In genomic region chr10:29324220-29324831, GRCh38 we compare ENCODE assay signal across 33 cellular contexts. TPM values are rescaled to one million over a fixed set of nuclear protein-coding genes. Genes with fewer than 3 reads are reported as not detected.
A peak's percentile ranks its signal among the peaks of the same experiment; 100 is the strongest.
DNase-seq lines count a peak whose midpoint lies in the region; ATAC-seq, FAIRE-seq and TF ChIP-seq lines count a peak whose summit lies in the region.
"Had no signal": no experiment of that assay in that cellular context is flagged by ENCODE, and none has a peak within 500 bp of the region (broad histone marks: within the 10 kb centered on the region; RNA-seq: fewer than 3 reads in every experiment).

No MANE protein-coding gene starts in this region.

- TF ChIP-seq CTCF in osteoblast (IDR thresholded peaks at IDR 0.05; ENCODE audit: extremely low read depth, low read depth, low read length) (no peak), body of pancreas (IDR thresholded peaks at IDR 0.05) (no peak)

- peak in 1 of 2 donors; percentile 15 for ATAC-seq in right cardiac atrium
- ATAC-seq in body of pancreas = no peak
- ATAC-seq: activated naive CD8-positive, alpha-beta T cell treated with anti-CD3 and anti-CD28 coated beads, Interleukin-2, amount 50 U/mL, for 24 hours; T-cell had no signal

- no peak for TF ChIP-seq POLR2A in body of pancreas (IDR thresholded peaks at IDR 0.05)

- H3K4me2 ChIP-seq in osteoblast (ENCODE audit: insufficient read depth, low read length) = peak overlapping the region; percentile 44

- no peaks in the 10 kb centered on the region for H3K79me2 ChIP-seq in osteoblast (ENCODE audit: insufficient read depth, low read length)

- H3K36me3 ChIP-seq in osteoblast (ENCODE audit: insufficient read depth, low read length) (no peaks in the 10 kb centered on the region), body of pancreas (replicated peaks in 1 of 2; ENCODE audit: insufficient read depth in 1 of 2, low read depth in 2 of 2) (no peaks in the 10 kb centered on the region)
- H3K36me3 ChIP-seq: BLaER1 treated with 17β-estradiol and CSF1 and Interleukin-3, amounts not matched to agents 10 nM and 100 nM; esophagus squamous epithelium; neutrophil; prostate gland; transverse colon had no signal

- H3K4me1 Mint-ChIP-seq in activated CD4-positive, alpha-beta T cell treated with anti-CD3 and anti-CD28 coated beads, Interleukin-2, amount 10 ng/mL, durations not matched to agents 7 days and 5 days = no peaks in the 10 kb centered on the region
- H3K4me1 Mint-ChIP-seq: activated naive CD8-positive, alpha-beta T cell treated with anti-CD3 and anti-CD28 coated beads, Interleukin-2, amount 50 U/mL, for 24 hours; T-cell had no signal

- H2AFZ ChIP-seq in osteoblast (ENCODE audit: low read length) = peak overlapping the region; percentile 21

- H3K27ac Mint-ChIP-seq in activated CD4-positive, alpha-beta T cell treated with anti-CD3 and anti-CD28 coated beads, Interleukin-2, amount 10 ng/mL, durations not matched to agents 7 days and 5 days = no peak overlapping the region
- H3K27ac Mint-ChIP-seq: activated CD4-positive, alpha-beta memory T cell treated with anti-CD3 and anti-CD28 coated beads for 36 hours; activated naive CD8-positive, alpha-beta T cell treated with anti-CD3 and anti-CD28 coated beads, Interleukin-2, amount 50 U/mL, for 24 hours; T-cell had no signal

- H3K4me1 ChIP-seq in right cardiac atrium (ENCODE audit: control insufficient read depth, insufficient read depth, low read length) (peaks cover under 1% of the 10 kb centered on the region), osteoblast (ENCODE audit: insufficient read depth, low read length) (peaks cover 36% of the 10 kb centered on the region), body of pancreas (peaks cover 8% of the 10 kb centered on the region)
- H3K4me1 ChIP-seq: esophagus squamous epithelium, prostate gland had no signal

- no peak overlapping the region for H3K4me3 ChIP-seq in right cardiac atrium (ENCODE audit: low read length)
- H3K4me3 ChIP-seq in osteoblast (ENCODE audit: insufficient read depth, low read length) = no peak overlapping the region
- no peak overlapping the region for H3K4me3 ChIP-seq in body of pancreas
- H3K4me3 ChIP-seq: BLaER1 treated with 17β-estradiol and CSF1 and Interleukin-3, amounts not matched to agents 10 nM and 100 nM; dorsolateral prefrontal cortex; esophagus squamous epithelium; prostate gland; transverse colon had no signal

- POLR2A ChIA-PET in activated CD4-positive, alpha-beta T cell treated with anti-CD3 and anti-CD28 coated beads, Interleukin-2, amount 10 ng/mL, durations not matched to agents 7 days and 5 days (lab: Charles Lee) = no interaction called here

- peaks cover 21% of the 10 kb centered on the region for H3K27me3 Mint-ChIP-seq in activated CD4-positive, alpha-beta T cell treated with anti-CD3 and anti-CD28 coated beads, Interleukin-2, amount 10 ng/mL, durations not matched to agents 7 days and 5 days

- peak overlapping the region; percentile 66 for H3K27ac ChIP-seq in right cardiac atrium (ENCODE audit: low read length)
- H3K27ac ChIP-seq in osteoblast (ENCODE audit: low read depth, low read length) = peak overlapping the region; percentile 76
- H3K27ac ChIP-seq in body of pancreas = no peak overlapping the region
- H3K27ac ChIP-seq: BLaER1 treated with 17β-estradiol and CSF1 and Interleukin-3, amounts not matched to agents 10 nM and 100 nM; dorsolateral prefrontal cortex; esophagus squamous epithelium; neutrophil; prostate gland; transverse colon had no signal

- WGBS in right cardiac atrium = 61% methylated on average over 11 of the region's 11 CpGs
- 39 to 54% methylated on average over 11 of the region's 11 CpGs for WGBS in body of pancreas, 2 donors

- H3K36me3 Mint-ChIP-seq in activated CD4-positive, alpha-beta T cell treated with anti-CD3 and anti-CD28 coated beads, Interleukin-2, amount 10 ng/mL, durations not matched to agents 7 days and 5 days (ENCODE audit: low read depth) = no peaks in the 10 kb centered on the region
- H3K36me3 Mint-ChIP-seq: activated CD4-positive, alpha-beta memory T cell treated with anti-CD3 and anti-CD28 coated beads for 36 hours; T-cell had no signal

- FAIRE-seq in TTC549 (lab: Jason Lieb, UNC) = peak; percentile 66
- FAIRE-seq: endometrium had no signal

- no peaks in the 10 kb centered on the region for H3K9me3 Mint-ChIP-seq in activated CD4-positive, alpha-beta T cell treated with anti-CD3 and anti-CD28 coated beads, Interleukin-2, amount 10 ng/mL, durations not matched to agents 7 days and 5 days
- H3K9me3 Mint-ChIP-seq: activated CD4-positive, alpha-beta memory T cell treated with anti-CD3 and anti-CD28 coated beads for 36 hours; activated naive CD8-positive, alpha-beta T cell treated with anti-CD3 and anti-CD28 coated beads, Interleukin-2, amount 50 U/mL, for 24 hours; T-cell had no signal

- H3K9me3 ChIP-seq in right cardiac atrium (ENCODE audit: control insufficient read depth, low read length) (no peaks in the 10 kb centered on the region), osteoblast (ENCODE audit: low read depth, low read length) (no peaks in the 10 kb centered on the region), body of pancreas (no peaks in the 10 kb centered on the region)
- H3K9me3 ChIP-seq: BLaER1 treated with 17β-estradiol and CSF1 and Interleukin-3, amounts not matched to agents 10 nM and 100 nM; esophagus squamous epithelium; neutrophil; prostate gland; transverse colon had no signal

- H3K27me3 ChIP-seq in right cardiac atrium (ENCODE audit: control insufficient read depth, insufficient read depth) = no peaks in the 10 kb centered on the region
- no peaks in the 10 kb centered on the region for H3K27me3 ChIP-seq in osteoblast (ENCODE audit: insufficient read depth, low read length)
- H3K27me3 ChIP-seq in body of pancreas = no peaks in the 10 kb centered on the region
- H3K27me3 ChIP-seq: transverse colon had no signal

- intact Hi-C loops in right cardiac atrium (cut with DNase I) (no loop called here), body of pancreas (cut with DNase I) (no loop called here)

- H4K20me1 ChIP-seq in osteoblast (ENCODE audit: insufficient read depth, low read length) = no peaks in the 10 kb centered on the region
- H4K20me1 ChIP-seq: BLaER1 treated with 17β-estradiol and CSF1 and Interleukin-3, amounts not matched to agents 10 nM and 100 nM had no signal

- DNase-seq in ELR (ENCODE audit: low read depth) (peak; percentile 28), right cardiac atrium (no peak), osteoblast (ENCODE audit: insufficient read length, low spot score, missing footprints) (peak; percentile 51), body of pancreas (no peak), islet precursor cell (no peak)
- DNase-seq in activated CD4-positive, alpha-beta T cell treated with anti-CD3 and anti-CD28 coated beads, Interleukin-2, amount 10 ng/mL, durations not matched to agents 7 days and 5 days = no peak
- DNase-seq: activated CD4-positive, alpha-beta memory T cell treated with anti-CD3 and anti-CD28 coated beads for 36 hours; activated CD4-positive, CD25-positive, alpha-beta regulatory T cell; activated naive CD4-positive, alpha-beta T cell; activated naive CD8-positive, alpha-beta T cell treated with anti-CD3 and anti-CD28 coated beads, Interleukin-2, amount 50 U/mL, for 24 hours; DMS79; dorsolateral prefrontal cortex; esophagus squamous epithelium; foreskin melanocyte; NCI-H1092; NCI-H1694; NCI-H82; stimulated activated CD4-positive, alpha-beta T cell treated with anti-CD3 and anti-CD28 coated beads, Interleukin-15, amount 100 ng/mL, for 24 hours; stimulated activated CD4-positive, alpha-beta T cell treated with anti-CD3 and anti-CD28 coated beads, Interleukin-4, amount 100 ng/mL, for 4 hours; T-cell; transverse colon had no signal

- CTCF ChIA-PET in activated CD4-positive, alpha-beta T cell treated with anti-CD3 and anti-CD28 coated beads, Interleukin-2, amount 10 ng/mL, durations not matched to agents 7 days and 5 days (lab: Charles Lee) = no interaction called here

- H3K4me3 Mint-ChIP-seq in activated CD4-positive, alpha-beta T cell treated with anti-CD3 and anti-CD28 coated beads, Interleukin-2, amount 10 ng/mL, durations not matched to agents 7 days and 5 days = no peak overlapping the region
- H3K4me3 Mint-ChIP-seq: activated CD4-positive, alpha-beta memory T cell treated with anti-CD3 and anti-CD28 coated beads for 36 hours; activated naive CD8-positive, alpha-beta T cell treated with anti-CD3 and anti-CD28 coated beads, Interleukin-2, amount 50 U/mL, for 24 hours; T-cell had no signal

RNA-seq across cellular contexts. Expression of gene LYZL1, which starts 35.5 kb away (rescaled TPM):
- not detected for total RNA-seq in right cardiac atrium
- not detected for polyA plus RNA-seq in right cardiac atrium
- total RNA-seq in osteoblast = not detected in 2 replicates
- not detected for total RNA-seq in body of pancreas
- total RNA-seq in activated CD4-positive, alpha-beta T cell treated with anti-CD3 and anti-CD28 coated beads, Interleukin-2, amount 10 ng/mL, durations not matched to agents 7 days and 5 days = not detected
- total RNA-seq: activated CD4-positive, alpha-beta memory T cell treated with anti-CD3 and anti-CD28 coated beads for 36 hours; cerebellum; dorsolateral prefrontal cortex; esophagus squamous epithelium; HT-29; mesenteric fat pad; myocyte; NCI-H460; SK-MEL-5; T-cell; transverse colon had no signal
- polyA plus RNA-seq: AG04450 had no signal

Comparison
In these comparisons a context has a peak if more than half of its experiments do, and no peak if none do; other contexts are left out.
1. DNase-seq: peak in ELR (single experiment) and osteoblast (single experiment); none in right cardiac atrium (0 of 3), body of pancreas (0 of 4), islet precursor cell (single experiment) and activated CD4-positive, alpha-beta T cell treated with anti-CD3 and anti-CD28 coated beads, Interleukin-2, amount 10 ng/mL, durations not matched to agents 7 days and 5 days (single experiment).
2. H3K27ac ChIP-seq: peak in right cardiac atrium (single experiment) and osteoblast (single experiment); none in body of pancreas (0 of 4).